ENCODE assay signal across 12 cellular contexts in genomic region chr18:77039196-77040140, GRCh38.
DNase-seq lines count a peak whose midpoint lies in the region; ATAC-seq and TF ChIP-seq lines count a peak whose summit lies in the region.
"Had no signal": no experiment of that assay in that cellular context is flagged by ENCODE, and none has a peak within 500 bp of the region (broad histone marks: within the 10 kb centered on the region; RNA-seq: fewer than 3 reads in every experiment).

No MANE protein-coding gene starts in this region.

- intact Hi-C loops in CD8-positive, alpha-beta T cell (cut with DNase I, micrococcal nuclease) = no loop called here

- CTCF ChIA-PET in CD8-positive, alpha-beta T cell (lab: Charles Lee) = no interaction called here
- CTCF ChIA-PET in RWPE1 (lab: Yijun Ruan, JAX) (interaction anchor here (1.1 kb wide), 1 partner anchor 56 kb away, joined by 5 read pairs; no protein-coding TSS in a partner anchor), HEK293T (lab: Yijun Ruan, JAX) (no interaction called here)

- H3K27me3 ChIP-seq in CD8-positive, alpha-beta T cell (ENCODE audit: insufficient read depth, low read length) = no peaks in the 10 kb centered on the region
- H3K27me3 ChIP-seq: esophagus muscularis mucosa had no signal

- no peak overlapping the region for H3K4me3 ChIP-seq in CD8-positive, alpha-beta T cell (ENCODE audit: low read depth, low read length)
- H3K4me3 ChIP-seq in coronary artery = no peak overlapping the region
- H3K4me3 ChIP-seq: esophagus muscularis mucosa, thoracic aorta had no signal

- POLR2A ChIA-PET in CD8-positive, alpha-beta T cell (lab: Charles Lee) = no interaction called here
- POLR2A ChIA-PET in RWPE1 (lab: Yijun Ruan, JAX; ENCODE audit: low non-redundant PET) (no interaction called here), HEK293T (lab: Yijun Ruan, JAX) (no interaction called here)

- H3K36me3 Mint-ChIP-seq in CD8-positive, alpha-beta T cell = peaks cover 61% of the 10 kb centered on the region
- H3K36me3 Mint-ChIP-seq in naive B cell (peaks cover 15 to 26% of the 10 kb centered on the region in 2 donors), chondrocyte (ENCODE audit: low read depth) (peaks cover 3% of the 10 kb centered on the region)
- H3K36me3 Mint-ChIP-seq: brain had no signal

- no peak for ATAC-seq in CD8-positive, alpha-beta T cell
- ATAC-seq in naive B cell (ENCODE audit: low read depth in 2 of 2) (no peak), GM21526 (IDR thresholded peaks at IDR 0.05; ENCODE audit: low FRiP score, unreplicated experiment) (no peak)

- peaks cover 3% of the 10 kb centered on the region for H3K36me3 ChIP-seq in CD8-positive, alpha-beta T cell (ENCODE audit: insufficient read depth, low read length)
- H3K36me3 ChIP-seq: esophagus muscularis mucosa, thoracic aorta had no signal

- H3K27ac ChIP-seq in CD8-positive, alpha-beta T cell (ENCODE audit: low read depth, low read length) = no peak overlapping the region
- H3K27ac ChIP-seq in RWPE1 (peak overlapping the region; percentile 52), cingulate gyrus (ENCODE audit: low read depth, low read length) (peak overlapping the region; percentile 94), coronary artery (no peak overlapping the region)
- H3K27ac ChIP-seq: esophagus muscularis mucosa, thoracic aorta had no signal

- peaks cover 63% of the 10 kb centered on the region for H3K4me1 Mint-ChIP-seq in CD8-positive, alpha-beta T cell (ENCODE audit: low read depth)
- H3K4me1 Mint-ChIP-seq in naive B cell (peaks cover 19 to 33% (median 32%) of the 10 kb centered on the region in 3 donors), chondrocyte (ENCODE audit: low read depth) (peaks cover 31% of the 10 kb centered on the region)

- peaks cover 21% of the 10 kb centered on the region for H3K4me1 ChIP-seq in CD8-positive, alpha-beta T cell (ENCODE audit: insufficient read depth, low read length)

- DNase-seq in CD8-positive, alpha-beta T cell = no peak
- peak; percentile 68 for DNase-seq in RWPE1 (ENCODE audit: low spot score)
- DNase-seq in naive B cell = no peak
- DNase-seq in HEK293T (ENCODE audit: extremely low spot score) = no peak
- DNase-seq in coronary artery (ENCODE audit: low spot score) = no peak
- DNase-seq in chondrocyte (ENCODE audit: low spot score) = no peak
- DNase-seq: GF-D8 had no signal

- TF ChIP-seq CTCF in CD8-positive, alpha-beta T cell (IDR thresholded peaks at IDR 0.05) = no peak
- TF ChIP-seq CTCF in RWPE1 (conservative IDR thresholded peaks at IDR 0.05; ENCODE audit: low read depth) (no peak), coronary artery (IDR thresholded peaks at IDR 0.05) (no peak), chondrocyte (IDR thresholded peaks at IDR 0.05) (no peak)

- no peaks in the 10 kb centered on the region for H3K9me3 Mint-ChIP-seq in CD8-positive, alpha-beta T cell
- H3K9me3 Mint-ChIP-seq in naive B cell (peaks cover 0 to 9% (median 0%) of the 10 kb centered on the region in 7 donors), chondrocyte (ENCODE audit: low read depth) (no peaks in the 10 kb centered on the region)

- no peaks in the 10 kb centered on the region for H3K27me3 Mint-ChIP-seq in CD8-positive, alpha-beta T cell (ENCODE audit: low read depth)
- H3K27me3 Mint-ChIP-seq in naive B cell (no peaks in the 10 kb centered on the region), chondrocyte (ENCODE audit: low read depth) (no peaks in the 10 kb centered on the region)

- no peak overlapping the region for H3K4me3 Mint-ChIP-seq in CD8-positive, alpha-beta T cell
- no peak overlapping the region for H3K4me3 Mint-ChIP-seq in naive B cell
- H3K4me3 Mint-ChIP-seq in chondrocyte (ENCODE audit: unreplicated experiment) = no peak overlapping the region
- H3K4me3 Mint-ChIP-seq: brain had no signal

- H3K9me3 ChIP-seq in CD8-positive, alpha-beta T cell (ENCODE audit: low read length) = no peaks in the 10 kb centered on the region
- H3K9me3 ChIP-seq: esophagus muscularis mucosa, thoracic aorta had no signal

- H3K27ac Mint-ChIP-seq in CD8-positive, alpha-beta T cell = peak overlapping the region; percentile 83
- H3K27ac Mint-ChIP-seq in naive B cell = peak overlapping the region; percentile 4 to 57 (median 28)
- H3K27ac Mint-ChIP-seq in chondrocyte (ENCODE audit: unreplicated experiment) = no peak overlapping the region
- H3K27ac Mint-ChIP-seq: brain had no signal

TF ChIP-seq in HEK293T, 16 proteins besides CTCF, POLR2A, EP300 and RAD21:
- TF ChIP-seq CTBP1 (IDR thresholded peaks at IDR 0.05; ENCODE audit: borderline replicate concordance) = no peak
- no peak for TF ChIP-seq FOXK2 (IDR thresholded peaks at IDR 0.05)
- no peak for TF ChIP-seq SP1 (IDR thresholded peaks at IDR 0.05)
- no peak for TF ChIP-seq NFRKB (IDR thresholded peaks at IDR 0.05)
- no peak for TF ChIP-seq SUZ12 (IDR thresholded peaks at IDR 0.05)
- no peak for TF ChIP-seq ZNF384 (IDR thresholded peaks at IDR 0.05)
- no peak for TF ChIP-seq FOXM1 (IDR thresholded peaks at IDR 0.05; ENCODE audit: borderline replicate concordance)
- no peak for TF ChIP-seq ARNT (IDR thresholded peaks at IDR 0.05)
- no peak for TF ChIP-seq BHLHE40 (IDR thresholded peaks at IDR 0.05; ENCODE audit: borderline replicate concordance)
- TF ChIP-seq HDGF (IDR thresholded peaks at IDR 0.05; ENCODE audit: borderline replicate concordance) = no peak

Comparison
In these comparisons a context has a peak if more than half of its experiments do, and no peak if none do; other contexts are left out.
1. H3K27ac ChIP-seq: peak in RWPE1 (single experiment) and cingulate gyrus (single experiment); none in CD8-positive, alpha-beta T cell (single experiment) and coronary artery (0 of 2).